In genomic region chr19:36113425-36113824, GRCh38 we compare ENCODE assay signal across 9 cellular contexts. TPM values are rescaled to one million over a fixed set of nuclear protein-coding genes. Genes with fewer than 3 reads are reported as not detected.
DNase-seq lines count a peak whose midpoint lies in the region; ATAC-seq, FAIRE-seq and TF ChIP-seq lines count a peak whose summit lies in the region.
"Had no signal": no experiment of that assay in that cellular context is flagged by ENCODE, and none has a peak within 500 bp of the region (broad histone marks: within the 10 kb centered on the region; RNA-seq: fewer than 3 reads in every experiment).

No MANE protein-coding gene starts in this region.

- H3K27ac ChIP-seq in SJCRH30 = no peak overlapping the region

- H3K4me3 ChIP-seq in GM12865 (ENCODE audit: low read depth, low read length) (peak overlapping the region; percentile 90), SJCRH30 (peak overlapping the region; percentile 65), epithelial cell of proximal tubule (ENCODE audit: low read depth, low read length) (peak overlapping the region; percentile 90), retinal pigment epithelial cell (ENCODE audit: low read length) (peak overlapping the region; percentile 93)

- in situ Hi-C loops in GM13977 (cut with MboI; ENCODE audit: low pct_unique_long_range_greater_than_20kb, low sequenced_read_pairs, unreplicated experiment) = no loop called here

- FAIRE-seq in urothelium cell line (lab: Jason Lieb, UNC) = no peak

- no peak for TF ChIP-seq CTCF in GM12865 (IDR thresholded peaks at IDR 0.05; ENCODE audit: insufficient read depth, low read depth, low read length, missing control alignments)
- TF ChIP-seq CTCF in epithelial cell of proximal tubule (conservative IDR thresholded peaks at IDR 0.05; ENCODE audit: low read depth, low read length) = no peak
- no peak for TF ChIP-seq CTCF in retinal pigment epithelial cell (conservative IDR thresholded peaks at IDR 0.05; ENCODE audit: low read depth, low read length)
- TF ChIP-seq CTCF in GM13977 (IDR thresholded peaks at IDR 0.05; ENCODE audit: extremely low read depth, insufficient read depth, missing control alignments) = no peak

- DNase-seq in GM12865 (ENCODE audit: low read depth) = no peak
- DNase-seq in SJCRH30 = no peak
- no peak for DNase-seq in epithelial cell of proximal tubule (ENCODE audit: low read depth)
- no peak for DNase-seq in retinal pigment epithelial cell (ENCODE audit: low read depth)
- no peak for DNase-seq in urothelium cell line (ENCODE audit: low spot score)
- DNase-seq in GM13977 (ENCODE audit: low spot score) = no peak
- DNase-seq: activated CD4-positive, alpha-beta T cell treated with anti-CD3 and anti-CD28 coated beads for 1 hour had no signal

- no peaks in the 10 kb centered on the region for H3K9me3 ChIP-seq in SJCRH30 (replicated peaks)

- H3K27me3 ChIP-seq in SJCRH30 = no peaks in the 10 kb centered on the region

- no peak for ATAC-seq in GM19328 (IDR thresholded peaks at IDR 0.05; ENCODE audit: unreplicated experiment)
- ATAC-seq in GM21737 (IDR thresholded peaks at IDR 0.05; ENCODE audit: unreplicated experiment) = no peak

- peaks cover 16% of the 10 kb centered on the region; the same call in 1 of the 2 replicates for H3K36me3 ChIP-seq in SJCRH30

- peaks cover 22% of the 10 kb centered on the region for H3K4me1 ChIP-seq in SJCRH30

RNA-seq across cellular contexts. Expression of gene POLR2I, which starts 1.2 kb away (rescaled TPM):
- 140 and 153 TPM in 2 replicates for total RNA-seq in SJCRH30 (2014; rRNA removed; shearing (Covaris generic))
- 88.5 and 122 TPM in 2 replicates for total RNA-seq in epithelial cell of proximal tubule

RNA-seq across cellular contexts. Expression of gene TBCB, which starts 1.8 kb away (rescaled TPM):
- total RNA-seq in SJCRH30 (2014; rRNA removed; shearing (Covaris generic)) = 212 and 217 TPM in 2 replicates
- 280 and 410 TPM in 2 replicates for total RNA-seq in epithelial cell of proximal tubule

RNA-seq across cellular contexts. Expression of gene OVOL3, which starts 2.5 kb away (rescaled TPM):
- total RNA-seq in SJCRH30 (2014; rRNA removed; shearing (Covaris generic)) = 0.79 and 1.4 TPM in 2 replicates
- not detected in 2 replicates for total RNA-seq in epithelial cell of proximal tubule

RNA-seq across cellular contexts. Expression of gene CAPNS1, which starts 26.4 kb away (rescaled TPM):
- 339 and 397 TPM in 2 replicates for total RNA-seq in SJCRH30 (2014; rRNA removed; shearing (Covaris generic))
- total RNA-seq in epithelial cell of proximal tubule = 259 and 267 TPM in 2 replicates

RNA-seq across cellular contexts. Expression of gene COX7A1, which starts 38.8 kb away (rescaled TPM):
- 0.61 TPM in 1 of 2 replicates, not detected in the other for total RNA-seq in SJCRH30 (2014; rRNA removed; shearing (Covaris generic))
- 1.7 TPM in 1 of 2 replicates, not detected in the other for total RNA-seq in epithelial cell of proximal tubule
